1 cellular context compared by ENCODE assay signal in genomic region chr7:151081170-151082101, GRCh38.
TF ChIP-seq lines count a peak whose summit lies in the region.

No MANE protein-coding gene starts in this region.

TF ChIP-seq in K562, 482 proteins besides CTCF, POLR2A, EP300 and RAD21 (continued from another document and continues in another):
- TF ChIP-seq, protein P1, sequence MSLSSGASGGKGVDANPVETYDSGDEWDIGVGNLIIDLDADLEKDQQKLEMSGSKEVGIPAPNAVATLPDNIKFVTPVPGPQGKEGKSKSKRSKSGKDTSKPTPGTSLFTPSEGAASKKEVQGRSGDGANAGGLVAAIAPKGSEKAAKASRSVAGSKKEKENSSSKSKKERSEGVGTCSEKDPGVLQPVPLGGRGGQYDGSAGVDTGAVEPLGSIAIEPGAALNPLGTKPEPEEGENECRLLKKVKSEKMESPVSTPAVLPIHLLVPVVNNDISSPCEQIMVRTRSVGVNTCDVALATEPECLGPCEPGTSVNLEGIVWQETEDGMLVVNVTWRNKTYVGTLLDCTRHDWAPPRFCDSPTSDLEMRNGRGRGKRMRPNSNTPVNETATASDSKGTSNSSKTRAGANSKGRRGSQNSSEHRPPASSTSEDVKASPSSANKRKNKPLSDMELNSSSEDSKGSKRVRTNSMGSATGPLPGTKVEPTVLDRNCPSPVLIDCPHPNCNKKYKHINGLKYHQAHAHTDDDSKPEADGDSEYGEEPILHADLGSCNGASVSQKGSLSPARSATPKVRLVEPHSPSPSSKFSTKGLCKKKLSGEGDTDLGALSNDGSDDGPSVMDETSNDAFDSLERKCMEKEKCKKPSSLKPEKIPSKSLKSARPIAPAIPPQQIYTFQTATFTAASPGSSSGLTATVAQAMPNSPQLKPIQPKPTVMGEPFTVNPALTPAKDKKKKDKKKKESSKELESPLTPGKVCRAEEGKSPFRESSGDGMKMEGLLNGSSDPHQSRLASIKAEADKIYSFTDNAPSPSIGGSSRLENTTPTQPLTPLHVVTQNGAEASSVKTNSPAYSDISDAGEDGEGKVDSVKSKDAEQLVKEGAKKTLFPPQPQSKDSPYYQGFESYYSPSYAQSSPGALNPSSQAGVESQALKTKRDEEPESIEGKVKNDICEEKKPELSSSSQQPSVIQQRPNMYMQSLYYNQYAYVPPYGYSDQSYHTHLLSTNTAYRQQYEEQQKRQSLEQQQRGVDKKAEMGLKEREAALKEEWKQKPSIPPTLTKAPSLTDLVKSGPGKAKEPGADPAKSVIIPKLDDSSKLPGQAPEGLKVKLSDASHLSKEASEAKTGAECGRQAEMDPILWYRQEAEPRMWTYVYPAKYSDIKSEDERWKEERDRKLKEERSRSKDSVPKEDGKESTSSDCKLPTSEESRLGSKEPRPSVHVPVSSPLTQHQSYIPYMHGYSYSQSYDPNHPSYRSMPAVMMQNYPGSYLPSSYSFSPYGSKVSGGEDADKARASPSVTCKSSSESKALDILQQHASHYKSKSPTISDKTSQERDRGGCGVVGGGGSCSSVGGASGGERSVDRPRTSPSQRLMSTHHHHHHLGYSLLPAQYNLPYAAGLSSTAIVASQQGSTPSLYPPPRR (CRISPR knock-in tag; IDR thresholded peaks at IDR 0.05; ENCODE audit: borderline replicate concordance), result no peak
- TF ChIP-seq ZBTB40 (IDR thresholded peaks at IDR 0.05) (no peak), ZBTB40 (CRISPR knock-in tag; IDR thresholded peaks at IDR 0.05) (no peak), RBM39 (optimal IDR thresholded peaks at IDR 0.05; ENCODE audit: low read depth, low read length) (no peak), HBP1 (CRISPR knock-in tag; IDR thresholded peaks at IDR 0.05) (0 out of 2 replicates have a peak, but pooled peaks have one; percentile 47), GATAD2B (IDR thresholded peaks at IDR 0.05; ENCODE audit: borderline replicate concordance) (no peak), HDAC8 (tag; IDR thresholded peaks at IDR 0.05) (no peak), SAFB (IDR thresholded peaks at IDR 0.05; ENCODE audit: borderline replicate concordance, low read depth, low read length) (0 out of 2 replicates have a peak, but pooled peaks have one; percentile 58), MED1 (CRISPR knock-in tag; IDR thresholded peaks at IDR 0.05; ENCODE audit: borderline replicate concordance) (no peak), ZNF644 (tag; IDR thresholded peaks at IDR 0.05; ENCODE audit: low read depth) (no peak), POU5F1 (IDR thresholded peaks at IDR 0.05; ENCODE audit: borderline replicate concordance, low read depth, low read length, partially characterized antibody) (peak; percentile 43), GMEB1 (CRISPR knock-in tag; IDR thresholded peaks at IDR 0.05) (no peak), ZNF184 (CRISPR knock-in tag; IDR thresholded peaks at IDR 0.05) (no peak), CBFA2T2 (conservative IDR thresholded peaks at IDR 0.05) (no peak), ZBTB5 (IDR thresholded peaks at IDR 0.05) (no peak), CCNT2 (IDR thresholded peaks at IDR 0.05; ENCODE audit: borderline replicate concordance, extremely low read depth, insufficient read length, low read depth, low read length) (no peak), NFIC (IDR thresholded peaks at IDR 0.05) (no peak), SMAD4 (CRISPR knock-in tag; conservative IDR thresholded peaks at IDR 0.05) (no peak), ZNF212 (CRISPR knock-in tag; IDR thresholded peaks at IDR 0.05) (peak; percentile 14; the same call in 1 of the 2 replicates), PREB (CRISPR knock-in tag; IDR thresholded peaks at IDR 0.05) (no peak; the same call in 1 of the 2 replicates), SMARCA4 (IDR thresholded peaks at IDR 0.05) (no peak), DDX20 (tag; IDR thresholded peaks at IDR 0.05; ENCODE audit: low read depth) (no peak), ZNF766 (CRISPR knock-in tag; conservative IDR thresholded peaks at IDR 0.05) (no peak), MLX (CRISPR knock-in tag; conservative IDR thresholded peaks at IDR 0.05) (peak; percentile 52 to 63; a peak in 1 of 4 replicates), GATA2 (CRISPR knock-in tag; IDR thresholded peaks at IDR 0.05) (no peak), NR0B1 (IDR thresholded peaks at IDR 0.05; ENCODE audit: partially characterized antibody) (no peak), BCOR (IDR thresholded peaks at IDR 0.05) (0 out of 2 replicates have a peak, but pooled peaks have one; percentile 11), HMG20A (CRISPR knock-in tag; conservative IDR thresholded peaks at IDR 0.05) (no peak), ZNF311 (CRISPR knock-in tag; IDR thresholded peaks at IDR 0.05) (no peak)
- TF ChIP-seq, protein P2, sequence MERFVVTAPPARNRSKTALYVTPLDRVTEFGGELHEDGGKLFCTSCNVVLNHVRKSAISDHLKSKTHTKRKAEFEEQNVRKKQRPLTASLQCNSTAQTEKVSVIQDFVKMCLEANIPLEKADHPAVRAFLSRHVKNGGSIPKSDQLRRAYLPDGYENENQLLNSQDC (CRISPR knock-in tag; IDR thresholded peaks at IDR 0.05), result no peak
- TF ChIP-seq, protein P3, sequence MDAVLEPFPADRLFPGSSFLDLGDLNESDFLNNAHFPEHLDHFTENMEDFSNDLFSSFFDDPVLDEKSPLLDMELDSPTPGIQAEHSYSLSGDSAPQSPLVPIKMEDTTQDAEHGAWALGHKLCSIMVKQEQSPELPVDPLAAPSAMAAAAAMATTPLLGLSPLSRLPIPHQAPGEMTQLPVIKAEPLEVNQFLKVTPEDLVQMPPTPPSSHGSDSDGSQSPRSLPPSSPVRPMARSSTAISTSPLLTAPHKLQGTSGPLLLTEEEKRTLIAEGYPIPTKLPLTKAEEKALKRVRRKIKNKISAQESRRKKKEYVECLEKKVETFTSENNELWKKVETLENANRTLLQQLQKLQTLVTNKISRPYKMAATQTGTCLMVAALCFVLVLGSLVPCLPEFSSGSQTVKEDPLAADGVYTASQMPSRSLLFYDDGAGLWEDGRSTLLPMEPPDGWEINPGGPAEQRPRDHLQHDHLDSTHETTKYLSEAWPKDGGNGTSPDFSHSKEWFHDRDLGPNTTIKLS (IDR thresholded peaks at IDR 0.05; ENCODE audit: borderline replicate concordance, low read depth), result peak; percentile 64; the same call in 1 of the 2 replicates
